ENCODE assay signal across 7 cellular contexts in the genomic region with DNA sequence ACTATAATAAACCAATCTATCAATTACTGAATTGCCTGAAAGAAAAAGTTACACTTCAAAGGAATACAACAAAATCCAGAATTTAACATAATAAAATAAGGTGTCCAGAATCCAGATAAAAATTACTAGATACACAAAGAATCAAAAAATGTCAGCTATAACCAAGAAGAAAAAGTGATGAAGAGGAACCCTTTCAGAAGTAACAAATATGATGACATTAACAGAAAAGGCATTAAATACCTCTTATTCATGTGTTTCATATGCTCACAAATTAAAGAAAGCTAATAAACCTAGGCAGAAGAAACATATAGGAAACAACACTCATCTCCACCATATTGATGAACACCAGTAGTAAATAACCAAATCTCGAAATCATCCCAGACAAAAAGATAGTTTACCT.
"Had no signal": no experiment of that assay in that cellular context is flagged by ENCODE, and none has a peak within 500 bp of the region (broad histone marks: within the 10 kb centered on the region; RNA-seq: fewer than 3 reads in every experiment).

No MANE protein-coding gene starts in this region.

- ATAC-seq: GM23338 had no signal

- FAIRE-seq: H1, H54, HTR-8/SVneo had no signal

- H2AFZ ChIP-seq: GM23338 had no signal

- H3K4me2 ChIP-seq: GM23338 had no signal

- DNase-seq: H9, HCEC 1CT, KG1 had no signal

- H3K4me3 ChIP-seq: GM23338 had no signal
